Comparison of ENCODE assay signal across 1 cellular context in genomic region chr6:137234505-137234863, GRCh38.
TF ChIP-seq lines count a peak whose summit lies in the region.

No MANE protein-coding gene starts in this region.

TF ChIP-seq in GM12878, 131 proteins besides CTCF, POLR2A, EP300 and RAD21 (continued from another document and continues in another):
- TF ChIP-seq SMARCA5 (IDR thresholded peaks at IDR 0.05) (no peak), TCF7 (IDR thresholded peaks at IDR 0.05; ENCODE audit: borderline replicate concordance) (0 out of 2 replicates have a peak, but pooled peaks have one; percentile 35), ASH2L (IDR thresholded peaks at IDR 0.05; ENCODE audit: borderline replicate concordance, low read depth) (no peak), MAX (IDR thresholded peaks at IDR 0.05; ENCODE audit: low read depth, low read length) (no peak), SREBF2 (IDR thresholded peaks at IDR 0.05; ENCODE audit: low read length) (no peak), POLR2AphosphoS2 (IDR thresholded peaks at IDR 0.05; ENCODE audit: low read depth, low read length) (no peak), STAT1 (conservative IDR thresholded peaks at IDR 0.05) (no peak), ETV6 (conservative IDR thresholded peaks at IDR 0.05 in 1 of 2, IDR thresholded peaks at IDR 0.05 in 1 of 2; ENCODE audit: borderline replicate concordance in 1 of 2, low read depth in 1 of 2) (peak in 1 of 2 experiments; percentile 100; a peak in 2 of 4 replicates), GABPA (IDR thresholded peaks at IDR 0.05; ENCODE audit: low read depth) (peak; percentile 52; the same call in 1 of the 2 replicates), MXI1 (IDR thresholded peaks at IDR 0.05; ENCODE audit: low read depth, low read length) (no peak), IKZF2 (IDR thresholded peaks at IDR 0.05) (peak in 1 of 2 experiments; percentile 12; a peak in 2 of 4 replicates), SREBF1 (IDR thresholded peaks at IDR 0.05; ENCODE audit: low read length) (no peak), ZNF24 (IDR thresholded peaks at IDR 0.05) (no peak), CREM (IDR thresholded peaks at IDR 0.05; ENCODE audit: low read depth) (peak; percentile 59; the same call in 1 of the 2 replicates), RCOR1 (conservative IDR thresholded peaks at IDR 0.05; ENCODE audit: low read depth, low read length) (no peak), MTA3 (IDR thresholded peaks at IDR 0.05; ENCODE audit: borderline replicate concordance, low read length) (peak; percentile 92), MEF2B (IDR thresholded peaks at IDR 0.05; ENCODE audit: partially characterized antibody, poor library complexity, severe bottlenecking) (peak; percentile 24), ZBTB40 (IDR thresholded peaks at IDR 0.05; ENCODE audit: borderline replicate concordance) (no peak), SIN3A (IDR thresholded peaks at IDR 0.05; ENCODE audit: low read depth, low read length) (no peak), ZSCAN29 (IDR thresholded peaks at IDR 0.05) (no peak), NKRF (conservative IDR thresholded peaks at IDR 0.05) (no peak), SRF (IDR thresholded peaks at IDR 0.05; ENCODE audit: low read depth in 2 of 2, low read length in 2 of 2) (peak; percentile 32 to 84; a peak in 3 of 4 replicates), SMAD1 (IDR thresholded peaks at IDR 0.05; ENCODE audit: low read depth, partially characterized antibody) (no peak), BCL11A (IDR thresholded peaks at IDR 0.05; ENCODE audit: low read depth, low read length) (peak; percentile 72), ZBTB11 (CRISPR knock-in tag; IDR thresholded peaks at IDR 0.05) (no peak), RFX5 (IDR thresholded peaks at IDR 0.05; ENCODE audit: low read depth, low read length) (no peak), PML (IDR thresholded peaks at IDR 0.05; ENCODE audit: low read length) (peak; percentile 79; the same call in 1 of the 2 replicates), YY1 (IDR thresholded peaks at IDR 0.05; ENCODE audit: low read depth, low read length) (peak; percentile 57; the same call in 1 of the 2 replicates), ZNF274 (IDR thresholded peaks at IDR 0.05; ENCODE audit: insufficient read depth, insufficient read length) (no peak), MYC (IDR thresholded peaks at IDR 0.05; ENCODE audit: insufficient read depth, insufficient read length, insufficient replicate concordance, low read length, severe bottlenecking) (no peak), BCL3 (IDR thresholded peaks at IDR 0.05; ENCODE audit: borderline replicate concordance, insufficient read depth, low read depth, low read length, poor library complexity, severe bottlenecking) (peak; percentile 55)
- TF ChIP-seq, protein P1, sequence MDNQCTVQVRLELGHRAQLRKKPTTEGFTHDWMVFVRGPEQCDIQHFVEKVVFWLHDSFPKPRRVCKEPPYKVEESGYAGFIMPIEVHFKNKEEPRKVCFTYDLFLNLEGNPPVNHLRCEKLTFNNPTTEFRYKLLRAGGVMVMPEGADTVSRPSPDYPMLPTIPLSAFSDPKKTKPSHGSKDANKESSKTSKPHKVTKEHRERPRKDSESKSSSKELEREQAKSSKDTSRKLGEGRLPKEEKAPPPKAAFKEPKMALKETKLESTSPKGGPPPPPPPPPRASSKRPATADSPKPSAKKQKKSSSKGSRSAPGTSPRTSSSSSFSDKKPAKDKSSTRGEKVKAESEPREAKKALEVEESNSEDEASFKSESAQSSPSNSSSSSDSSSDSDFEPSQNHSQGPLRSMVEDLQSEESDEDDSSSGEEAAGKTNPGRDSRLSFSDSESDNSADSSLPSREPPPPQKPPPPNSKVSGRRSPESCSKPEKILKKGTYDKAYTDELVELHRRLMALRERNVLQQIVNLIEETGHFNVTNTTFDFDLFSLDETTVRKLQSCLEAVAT (IDR thresholded peaks at IDR 0.05), result no peak
- TF ChIP-seq, protein P2, sequence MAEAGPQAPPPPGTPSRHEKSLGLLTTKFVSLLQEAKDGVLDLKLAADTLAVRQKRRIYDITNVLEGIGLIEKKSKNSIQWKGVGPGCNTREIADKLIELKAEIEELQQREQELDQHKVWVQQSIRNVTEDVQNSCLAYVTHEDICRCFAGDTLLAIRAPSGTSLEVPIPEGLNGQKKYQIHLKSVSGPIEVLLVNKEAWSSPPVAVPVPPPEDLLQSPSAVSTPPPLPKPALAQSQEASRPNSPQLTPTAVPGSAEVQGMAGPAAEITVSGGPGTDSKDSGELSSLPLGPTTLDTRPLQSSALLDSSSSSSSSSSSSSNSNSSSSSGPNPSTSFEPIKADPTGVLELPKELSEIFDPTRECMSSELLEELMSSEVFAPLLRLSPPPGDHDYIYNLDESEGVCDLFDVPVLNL (IDR thresholded peaks at IDR 0.05; ENCODE audit: low read depth, low read length), result no peak
- TF ChIP-seq, protein P3, sequence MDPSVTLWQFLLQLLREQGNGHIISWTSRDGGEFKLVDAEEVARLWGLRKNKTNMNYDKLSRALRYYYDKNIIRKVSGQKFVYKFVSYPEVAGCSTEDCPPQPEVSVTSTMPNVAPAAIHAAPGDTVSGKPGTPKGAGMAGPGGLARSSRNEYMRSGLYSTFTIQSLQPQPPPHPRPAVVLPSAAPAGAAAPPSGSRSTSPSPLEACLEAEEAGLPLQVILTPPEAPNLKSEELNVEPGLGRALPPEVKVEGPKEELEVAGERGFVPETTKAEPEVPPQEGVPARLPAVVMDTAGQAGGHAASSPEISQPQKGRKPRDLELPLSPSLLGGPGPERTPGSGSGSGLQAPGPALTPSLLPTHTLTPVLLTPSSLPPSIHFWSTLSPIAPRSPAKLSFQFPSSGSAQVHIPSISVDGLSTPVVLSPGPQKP (IDR thresholded peaks at IDR 0.05; ENCODE audit: low read depth, low read length), result no peak
- TF ChIP-seq, protein P4, sequence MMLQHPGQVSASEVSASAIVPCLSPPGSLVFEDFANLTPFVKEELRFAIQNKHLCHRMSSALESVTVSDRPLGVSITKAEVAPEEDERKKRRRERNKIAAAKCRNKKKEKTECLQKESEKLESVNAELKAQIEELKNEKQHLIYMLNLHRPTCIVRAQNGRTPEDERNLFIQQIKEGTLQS (IDR thresholded peaks at IDR 0.05; ENCODE audit: borderline replicate concordance, extremely low read depth, low read depth, low read length), result no peak
- TF ChIP-seq, protein P5, sequence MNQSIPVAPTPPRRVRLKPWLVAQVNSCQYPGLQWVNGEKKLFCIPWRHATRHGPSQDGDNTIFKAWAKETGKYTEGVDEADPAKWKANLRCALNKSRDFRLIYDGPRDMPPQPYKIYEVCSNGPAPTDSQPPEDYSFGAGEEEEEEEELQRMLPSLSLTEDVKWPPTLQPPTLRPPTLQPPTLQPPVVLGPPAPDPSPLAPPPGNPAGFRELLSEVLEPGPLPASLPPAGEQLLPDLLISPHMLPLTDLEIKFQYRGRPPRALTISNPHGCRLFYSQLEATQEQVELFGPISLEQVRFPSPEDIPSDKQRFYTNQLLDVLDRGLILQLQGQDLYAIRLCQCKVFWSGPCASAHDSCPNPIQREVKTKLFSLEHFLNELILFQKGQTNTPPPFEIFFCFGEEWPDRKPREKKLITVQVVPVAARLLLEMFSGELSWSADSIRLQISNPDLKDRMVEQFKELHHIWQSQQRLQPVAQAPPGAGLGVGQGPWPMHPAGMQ (IDR thresholded peaks at IDR 0.05; ENCODE audit: borderline replicate concordance), result no peak
- TF ChIP-seq, protein P6, sequence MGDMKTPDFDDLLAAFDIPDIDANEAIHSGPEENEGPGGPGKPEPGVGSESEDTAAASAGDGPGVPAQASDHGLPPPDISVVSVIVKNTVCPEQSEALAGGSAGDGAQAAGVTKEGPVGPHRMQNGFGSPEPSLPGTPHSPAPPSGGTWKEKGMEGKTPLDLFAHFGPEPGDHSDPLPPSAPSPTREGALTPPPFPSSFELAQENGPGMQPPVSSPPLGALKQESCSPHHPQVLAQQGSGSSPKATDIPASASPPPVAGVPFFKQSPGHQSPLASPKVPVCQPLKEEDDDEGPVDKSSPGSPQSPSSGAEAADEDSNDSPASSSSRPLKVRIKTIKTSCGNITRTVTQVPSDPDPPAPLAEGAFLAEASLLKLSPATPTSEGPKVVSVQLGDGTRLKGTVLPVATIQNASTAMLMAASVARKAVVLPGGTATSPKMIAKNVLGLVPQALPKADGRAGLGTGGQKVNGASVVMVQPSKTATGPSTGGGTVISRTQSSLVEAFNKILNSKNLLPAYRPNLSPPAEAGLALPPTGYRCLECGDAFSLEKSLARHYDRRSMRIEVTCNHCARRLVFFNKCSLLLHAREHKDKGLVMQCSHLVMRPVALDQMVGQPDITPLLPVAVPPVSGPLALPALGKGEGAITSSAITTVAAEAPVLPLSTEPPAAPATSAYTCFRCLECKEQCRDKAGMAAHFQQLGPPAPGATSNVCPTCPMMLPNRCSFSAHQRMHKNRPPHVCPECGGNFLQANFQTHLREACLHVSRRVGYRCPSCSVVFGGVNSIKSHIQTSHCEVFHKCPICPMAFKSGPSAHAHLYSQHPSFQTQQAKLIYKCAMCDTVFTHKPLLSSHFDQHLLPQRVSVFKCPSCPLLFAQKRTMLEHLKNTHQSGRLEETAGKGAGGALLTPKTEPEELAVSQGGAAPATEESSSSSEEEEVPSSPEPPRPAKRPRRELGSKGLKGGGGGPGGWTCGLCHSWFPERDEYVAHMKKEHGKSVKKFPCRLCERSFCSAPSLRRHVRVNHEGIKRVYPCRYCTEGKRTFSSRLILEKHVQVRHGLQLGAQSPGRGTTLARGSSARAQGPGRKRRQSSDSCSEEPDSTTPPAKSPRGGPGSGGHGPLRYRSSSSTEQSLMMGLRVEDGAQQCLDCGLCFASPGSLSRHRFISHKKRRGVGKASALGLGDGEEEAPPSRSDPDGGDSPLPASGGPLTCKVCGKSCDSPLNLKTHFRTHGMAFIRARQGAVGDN (IDR thresholded peaks at IDR 0.05), result no peak
